Comparison of ENCODE assay signal across 9 cellular contexts in genomic region chr16:60727856-60728255, GRCh38.
"Had no signal": no experiment of that assay in that cellular context is flagged by ENCODE, and none has a peak within 500 bp of the region (broad histone marks: within the 10 kb centered on the region; RNA-seq: fewer than 3 reads in every experiment).

No MANE protein-coding gene starts in this region.

- H3K9ac ChIP-seq: GM23248 had no signal

- ATAC-seq: HCT116, K562 had no signal

- H2AFZ ChIP-seq: GM23248 had no signal

- H3K4me1 ChIP-seq: HAP-1 had no signal

- H3K36me3 ChIP-seq: HAP-1 had no signal

- FAIRE-seq: K562 had no signal

- DNase-seq: GM23248, GOT3, H7, HFFc6, IMR-90 had no signal

- H3K4me3 ChIP-seq: GM23248, HAP-1, K562 had no signal

- H3K27ac ChIP-seq: GM23248, HL-60 had no signal

- H3K9me3 ChIP-seq: HAP-1 had no signal
